Comparison of ENCODE assay signal across 15 cellular contexts in genomic region chr20:49450281-49450707, GRCh38. TPM values are rescaled to one million over a fixed set of nuclear protein-coding genes. Genes with fewer than 3 reads are reported as not detected.
DNase-seq lines count a peak whose midpoint lies in the region; ATAC-seq, FAIRE-seq and TF ChIP-seq lines count a peak whose summit lies in the region.
"Had no signal": no experiment of that assay in that cellular context is flagged by ENCODE, and none has a peak within 500 bp of the region (broad histone marks: within the 10 kb centered on the region; RNA-seq: fewer than 3 reads in every experiment).

No MANE protein-coding gene starts in this region.

- no peak for FAIRE-seq in astrocyte (lab: Jason Lieb, UNC)

- intact Hi-C loops in posterior vena cava (cut with DNase I), result no loop called here

- H3K27ac Mint-ChIP-seq in astrocyte (ENCODE audit: unreplicated experiment), result no peak overlapping the region
- H3K27ac Mint-ChIP-seq: activated CD8-positive, alpha-beta memory T cell treated with anti-CD3 and anti-CD28 coated beads, Interleukin-2, amount 10 ng/mL, durations not matched to agents 7 days and 5 days; activated naive CD4-positive, alpha-beta T cell treated with anti-CD3 and anti-CD28 coated beads, Interleukin-2, amount 50 U/mL, for 24 hours; stimulated activated memory B cell treated with anti-CD40 and anti-IgM and Interleukin-4, amounts not matched to agents 10 μg/mL and 1 μg/mL and 100 μg/mL, for 72 hours had no signal

- in situ Hi-C loops in HAP-1 (cut with MboI; ENCODE audit: low sequenced_read_pairs), result no loop called here
- in situ Hi-C loops in ACHN (cut with HindIII; ENCODE audit: low pct_ligation_motif_present, low pct_unique_long_range_greater_than_20kb, low sequenced_read_pairs), result no loop called here

- ATAC-seq in HG03135 (IDR thresholded peaks at IDR 0.05; ENCODE audit: unreplicated experiment), result no peak
- ATAC-seq: activated CD8-positive, alpha-beta memory T cell treated with anti-CD3 and anti-CD28 coated beads, Interleukin-2, amount 10 ng/mL, durations not matched to agents 7 days and 5 days; stimulated activated memory B cell treated with anti-CD40 and anti-IgM and Interleukin-4, amounts not matched to agents 10 μg/mL and 1 μg/mL and 100 μg/mL, for 72 hours had no signal

- DNase-seq in HAP-1 (ENCODE audit: low spot score in 2 of 2) (peak; percentile 28 to 56), NCI-H2107 treated with DMSO at 0.1 percent for 48 hours (lab: John Stamatoyannopoulos, UW; ENCODE audit: unreplicated experiment) (peak; percentile 66), astrocyte (ENCODE audit: low read depth) (peak; percentile 22), posterior vena cava (ENCODE audit: low spot score) (peak; percentile 57), GM19240 (ENCODE audit: insufficient read length, low spot score) (no peak), ACHN (no peak)
- DNase-seq in effector memory CD4-positive, alpha-beta T cell, result no peak
- DNase-seq: activated CD8-positive, alpha-beta memory T cell treated with anti-CD3 and anti-CD28 coated beads, Interleukin-2, amount 10 ng/mL, durations not matched to agents 7 days and 5 days; central memory CD4-positive, alpha-beta T cell; MV-4-11; stimulated activated CD4-positive, alpha-beta T cell treated with anti-CD3 and anti-CD28 coated beads, Interleukin-4, amount 100 ng/mL, for 24 hours had no signal

- H3K36me3 ChIP-seq in HAP-1 (replicated peaks) (no peaks in the 10 kb centered on the region), astrocyte (ENCODE audit: insufficient read depth, low read length) (no peaks in the 10 kb centered on the region)
- H3K36me3 ChIP-seq in effector memory CD4-positive, alpha-beta T cell (ENCODE audit: control insufficient read depth, insufficient read depth, low read length), result no peaks in the 10 kb centered on the region
- H3K36me3 ChIP-seq: right atrium auricular region had no signal

- H3K27ac ChIP-seq in astrocyte (ENCODE audit: low read depth, low read length), result no peak overlapping the region
- no peak overlapping the region for H3K27ac ChIP-seq in effector memory CD4-positive, alpha-beta T cell (ENCODE audit: insufficient read depth, low read length, poor library complexity, severe bottlenecking)
- H3K27ac ChIP-seq: right atrium auricular region had no signal

- peaks cover 9% of the 10 kb centered on the region for H3K9me3 Mint-ChIP-seq in astrocyte (ENCODE audit: unreplicated experiment)
- H3K9me3 Mint-ChIP-seq: activated naive CD4-positive, alpha-beta T cell treated with anti-CD3 and anti-CD28 coated beads, Interleukin-2, amount 50 U/mL, for 24 hours; stimulated activated memory B cell treated with anti-CD40 and anti-IgM and Interleukin-4, amounts not matched to agents 10 μg/mL and 1 μg/mL and 100 μg/mL, for 72 hours had no signal

- H3K9me3 ChIP-seq in HAP-1, result no peaks in the 10 kb centered on the region
- no peaks in the 10 kb centered on the region for H3K9me3 ChIP-seq in astrocyte (ENCODE audit: insufficient read depth, low read depth, low read length)
- H3K9me3 ChIP-seq in effector memory CD4-positive, alpha-beta T cell (ENCODE audit: control insufficient read depth, low read length), result no peaks in the 10 kb centered on the region
- H3K9me3 ChIP-seq: right atrium auricular region had no signal

- peaks cover 22% of the 10 kb centered on the region for H3K27me3 Mint-ChIP-seq in astrocyte (ENCODE audit: low read depth, unreplicated experiment)

- no peaks in the 10 kb centered on the region for H3K27me3 ChIP-seq in HAP-1 (ENCODE audit: low read depth)
- H3K27me3 ChIP-seq in astrocyte (ENCODE audit: insufficient read depth, low read length), result peaks cover 23% of the 10 kb centered on the region
- H3K27me3 ChIP-seq in effector memory CD4-positive, alpha-beta T cell (replicated peaks; ENCODE audit: control insufficient read depth, insufficient read depth, low read length, poor library complexity, severe bottlenecking), result no peaks in the 10 kb centered on the region
- H3K27me3 ChIP-seq: right atrium auricular region had no signal

- TF ChIP-seq CTCF in astrocyte (IDR thresholded peaks at IDR 0.05; ENCODE audit: insufficient read depth, low read depth, low read length), result no peak

- no peak overlapping the region for H3K9ac ChIP-seq in astrocyte (ENCODE audit: low read length)

- no peak overlapping the region for H3K4me3 ChIP-seq in HAP-1
- no peak overlapping the region for H3K4me3 ChIP-seq in astrocyte (ENCODE audit: insufficient read depth, low read depth, low read length)
- H3K4me3 ChIP-seq in effector memory CD4-positive, alpha-beta T cell (ENCODE audit: insufficient read depth, low read depth, low read length, poor library complexity, severe bottlenecking), result no peak overlapping the region
- H3K4me3 ChIP-seq: right atrium auricular region had no signal

- no peaks in the 10 kb centered on the region for H4K20me1 ChIP-seq in astrocyte (ENCODE audit: insufficient read depth, low read length)

- H3K4me2 ChIP-seq in astrocyte (ENCODE audit: low read length), result no peak overlapping the region

- H3K36me3 Mint-ChIP-seq in astrocyte (ENCODE audit: low read depth, unreplicated experiment), result peaks cover 3% of the 10 kb centered on the region
- H3K36me3 Mint-ChIP-seq: activated CD8-positive, alpha-beta memory T cell treated with anti-CD3 and anti-CD28 coated beads, Interleukin-2, amount 10 ng/mL, durations not matched to agents 7 days and 5 days; activated naive CD4-positive, alpha-beta T cell treated with anti-CD3 and anti-CD28 coated beads, Interleukin-2, amount 50 U/mL, for 24 hours; stimulated activated memory B cell treated with anti-CD40 and anti-IgM and Interleukin-4, amounts not matched to agents 10 μg/mL and 1 μg/mL and 100 μg/mL, for 72 hours had no signal

- no peaks in the 10 kb centered on the region for H3K79me2 ChIP-seq in astrocyte (ENCODE audit: insufficient read depth, low read length)

- H3K4me1 ChIP-seq in HAP-1 (0 out of 2 replicates have a peak, but pooled peaks cover 3% of the 10 kb centered on the region), astrocyte (ENCODE audit: insufficient read depth, low read length) (no peaks in the 10 kb centered on the region)
- H3K4me1 ChIP-seq in effector memory CD4-positive, alpha-beta T cell (ENCODE audit: control insufficient read depth, insufficient read depth, low read length, poor library complexity, severe bottlenecking), result no peaks in the 10 kb centered on the region

- H3K4me1 Mint-ChIP-seq in astrocyte (ENCODE audit: low read depth, unreplicated experiment), result peaks cover 2% of the 10 kb centered on the region
- H3K4me1 Mint-ChIP-seq: activated CD8-positive, alpha-beta memory T cell treated with anti-CD3 and anti-CD28 coated beads, Interleukin-2, amount 10 ng/mL, durations not matched to agents 7 days and 5 days; activated naive CD4-positive, alpha-beta T cell treated with anti-CD3 and anti-CD28 coated beads, Interleukin-2, amount 50 U/mL, for 24 hours; stimulated activated memory B cell treated with anti-CD40 and anti-IgM and Interleukin-4, amounts not matched to agents 10 μg/mL and 1 μg/mL and 100 μg/mL, for 72 hours had no signal

- H3K4me3 Mint-ChIP-seq in astrocyte (ENCODE audit: unreplicated experiment), result no peak overlapping the region
- H3K4me3 Mint-ChIP-seq: activated CD8-positive, alpha-beta memory T cell treated with anti-CD3 and anti-CD28 coated beads, Interleukin-2, amount 10 ng/mL, durations not matched to agents 7 days and 5 days; activated naive CD4-positive, alpha-beta T cell treated with anti-CD3 and anti-CD28 coated beads, Interleukin-2, amount 50 U/mL, for 24 hours; stimulated activated memory B cell treated with anti-CD40 and anti-IgM and Interleukin-4, amounts not matched to agents 10 μg/mL and 1 μg/mL and 100 μg/mL, for 72 hours had no signal

- H2AFZ ChIP-seq in astrocyte (ENCODE audit: low read depth, low read length), result no peak overlapping the region

RNA-seq across cellular contexts. Expression of gene KCNB1, which starts 32.2 kb away (rescaled TPM):
- total RNA-seq in astrocyte (0.38 and 0.48 TPM in 2 replicates), posterior vena cava (1 to 10 TPM; 1.6 to 9.7 TPM)

Comparison
In these comparisons a context has a peak if more than half of its experiments do, and no peak if none do; other contexts are left out.
1. DNase-seq: peak in HAP-1 (2 of 2), NCI-H2107 treated with DMSO at 0.1 percent for 48 hours (single experiment), astrocyte (single experiment) and posterior vena cava (single experiment); none in GM19240 (single experiment), effector memory CD4-positive, alpha-beta T cell (0 of 3) and ACHN (single experiment).